1 cellular context compared by ENCODE assay signal in the genomic region with DNA sequence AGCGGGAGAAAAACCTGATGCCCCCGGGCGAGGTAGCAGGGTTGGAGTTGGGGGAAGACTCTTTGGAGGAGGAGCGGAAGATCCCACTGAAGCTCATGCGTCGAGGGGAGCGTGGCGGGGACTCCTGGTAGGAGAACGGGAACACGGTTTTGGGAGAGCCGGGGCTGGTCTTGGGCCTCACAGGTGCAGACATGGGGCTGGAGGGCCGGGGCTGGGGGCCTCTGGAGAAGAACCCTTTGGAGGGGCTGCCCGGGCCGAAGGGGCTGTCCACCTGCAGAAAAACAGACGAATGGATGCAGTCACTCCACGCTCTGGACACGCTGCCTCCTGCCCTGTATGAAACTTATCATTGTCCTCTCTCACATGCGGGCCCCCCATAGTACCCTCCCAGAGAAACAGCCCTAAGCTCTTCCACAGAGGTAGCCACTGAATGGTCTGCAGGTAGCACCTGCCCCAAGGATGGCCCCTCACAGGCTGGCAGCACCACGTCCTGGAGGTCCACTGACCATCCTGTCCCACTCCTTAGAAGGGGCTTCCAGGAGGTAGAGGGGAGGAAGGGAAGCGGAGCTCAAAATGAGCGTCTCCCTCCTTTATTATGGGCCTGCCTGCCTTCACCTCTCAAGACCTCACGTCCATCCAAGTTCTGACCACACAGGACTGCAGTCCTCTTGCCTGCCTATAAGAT.
TF ChIP-seq lines count a peak whose summit lies in the region.

No MANE protein-coding gene starts in this region.

TF ChIP-seq in HEK293, 187 proteins besides CTCF, POLR2A, EP300 and RAD21 (continued from another document):
- no peak for TF ChIP-seq ZNF292 (tag by site-specific recombination; IDR thresholded peaks at IDR 0.05; ENCODE audit: borderline replicate concordance, low read depth)
- TF ChIP-seq, protein P1, sequence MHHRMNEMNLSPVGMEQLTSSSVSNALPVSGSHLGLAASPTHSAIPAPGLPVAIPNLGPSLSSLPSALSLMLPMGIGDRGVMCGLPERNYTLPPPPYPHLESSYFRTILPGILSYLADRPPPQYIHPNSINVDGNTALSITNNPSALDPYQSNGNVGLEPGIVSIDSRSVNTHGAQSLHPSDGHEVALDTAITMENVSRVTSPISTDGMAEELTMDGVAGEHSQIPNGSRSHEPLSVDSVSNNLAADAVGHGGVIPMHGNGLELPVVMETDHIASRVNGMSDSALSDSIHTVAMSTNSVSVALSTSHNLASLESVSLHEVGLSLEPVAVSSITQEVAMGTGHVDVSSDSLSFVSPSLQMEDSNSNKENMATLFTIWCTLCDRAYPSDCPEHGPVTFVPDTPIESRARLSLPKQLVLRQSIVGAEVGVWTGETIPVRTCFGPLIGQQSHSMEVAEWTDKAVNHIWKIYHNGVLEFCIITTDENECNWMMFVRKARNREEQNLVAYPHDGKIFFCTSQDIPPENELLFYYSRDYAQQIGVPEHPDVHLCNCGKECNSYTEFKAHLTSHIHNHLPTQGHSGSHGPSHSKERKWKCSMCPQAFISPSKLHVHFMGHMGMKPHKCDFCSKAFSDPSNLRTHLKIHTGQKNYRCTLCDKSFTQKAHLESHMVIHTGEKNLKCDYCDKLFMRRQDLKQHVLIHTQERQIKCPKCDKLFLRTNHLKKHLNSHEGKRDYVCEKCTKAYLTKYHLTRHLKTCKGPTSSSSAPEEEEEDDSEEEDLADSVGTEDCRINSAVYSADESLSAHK (tag by site-specific recombination; IDR thresholded peaks at IDR 0.05): no peak
